8 cellular contexts compared by ENCODE assay signal in the genomic region with DNA sequence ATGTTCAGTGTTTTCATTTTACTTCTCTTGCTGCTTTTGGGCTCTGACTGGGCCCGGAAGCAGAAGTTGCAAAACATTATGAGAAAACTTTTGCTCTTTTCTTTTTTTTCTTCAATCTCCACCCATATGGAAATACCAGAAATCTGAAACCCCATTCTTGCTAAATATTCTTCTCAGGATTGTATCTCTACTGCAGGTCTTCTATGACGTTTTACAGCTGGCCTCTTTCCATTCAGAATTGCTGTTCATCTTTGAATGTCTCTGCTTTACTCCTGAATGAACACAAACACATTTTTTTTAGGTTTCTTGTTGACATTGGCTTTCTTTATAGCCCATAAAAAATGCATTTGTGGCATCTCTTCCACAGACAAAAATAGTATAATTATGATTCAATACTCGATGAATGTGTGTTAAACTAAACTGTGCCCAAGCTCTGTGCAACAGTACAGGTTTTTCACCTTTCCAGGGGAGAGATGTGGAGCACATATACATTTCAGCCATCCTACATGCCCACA. TPM values are rescaled to one million over a fixed set of nuclear protein-coding genes. Genes with fewer than 3 reads are reported as not detected.
A peak's percentile ranks its signal among the peaks of the same experiment; 100 is the strongest.
DNase-seq lines count a peak whose midpoint lies in the region; ATAC-seq and TF ChIP-seq lines count a peak whose summit lies in the region.

No MANE protein-coding gene starts in this region.

- ATAC-seq in GM21423 (IDR thresholded peaks at IDR 0.05; ENCODE audit: unreplicated experiment): peak; percentile 54
- peak; percentile 57 for ATAC-seq in left lung

- peak overlapping the region; percentile 41 for H3K27ac ChIP-seq in CD8-positive, alpha-beta memory T cell (ENCODE audit: low read depth, low read length)
- peak overlapping the region; percentile 58 to 85 for H3K27ac ChIP-seq in left lung

- H3K4me1 ChIP-seq in CD8-positive, alpha-beta memory T cell (ENCODE audit: insufficient read depth, low read length): peaks cover 88% of the 10 kb centered on the region
- H3K4me1 ChIP-seq in left lung: peaks cover 3 to 58% of the 10 kb centered on the region in 2 donors

- peaks cover 4 to 54% (median 12%) of the 10 kb centered on the region in 3 donors for H3K36me3 Mint-ChIP-seq in CD8-positive, alpha-beta memory T cell
- peaks cover 49% of the 10 kb centered on the region for H3K36me3 Mint-ChIP-seq in activated CD4-positive, alpha-beta memory T cell treated with anti-CD3 and anti-CD28 coated beads for 36 hours

- H3K27me3 ChIP-seq in CD8-positive, alpha-beta memory T cell (ENCODE audit: insufficient read depth, low read length, poor library complexity, severe bottlenecking): no peaks in the 10 kb centered on the region
- H3K27me3 ChIP-seq in left lung: no peaks in the 10 kb centered on the region

- H3K27ac Mint-ChIP-seq in CD8-positive, alpha-beta memory T cell: peak overlapping the region; percentile 84 to 98 (median 94)
- H3K27ac Mint-ChIP-seq in activated CD4-positive, alpha-beta memory T cell treated with anti-CD3 and anti-CD28 coated beads for 36 hours: peak overlapping the region; percentile 97

- TF ChIP-seq CTCF in left lung (IDR thresholded peaks at IDR 0.05): no peak

- no peaks in the 10 kb centered on the region for H3K9me3 ChIP-seq in CD8-positive, alpha-beta memory T cell (ENCODE audit: low read length)
- H3K9me3 ChIP-seq in left lung: no peaks in the 10 kb centered on the region

- peak in 4 of 5 donors; percentile 23 to 74 (median 57) for DNase-seq in CD8-positive, alpha-beta memory T cell
- DNase-seq in Jurkat, Clone E6-1 (ENCODE audit: low read depth, low spot score): no peak
- no peak for DNase-seq in activated CD4-positive, alpha-beta memory T cell treated with anti-CD3 and anti-CD28 coated beads for 36 hours
- DNase-seq in left lung (no peak), GDM1 (lab: John Stamatoyannopoulos, UW) (no peak), Ammon's horn (ENCODE audit: low spot score) (no peak), head of caudate nucleus (no peak)

- no peaks in the 10 kb centered on the region for H3K9me3 Mint-ChIP-seq in CD8-positive, alpha-beta memory T cell
- no peaks in the 10 kb centered on the region for H3K9me3 Mint-ChIP-seq in activated CD4-positive, alpha-beta memory T cell treated with anti-CD3 and anti-CD28 coated beads for 36 hours

- no peaks in the 10 kb centered on the region for H3K27me3 Mint-ChIP-seq in CD8-positive, alpha-beta memory T cell
- no peaks in the 10 kb centered on the region for H3K27me3 Mint-ChIP-seq in activated CD4-positive, alpha-beta memory T cell treated with anti-CD3 and anti-CD28 coated beads for 36 hours

- CTCF ChIA-PET in CD8-positive, alpha-beta memory T cell (lab: Charles Lee): interaction anchor here (0.9 to 3.2 kb wide), 6 partner anchors 18 to 135 kb away, joined by 3 to 13 read pairs (median 4); no protein-coding TSS in a partner anchor
- CTCF ChIA-PET in activated CD4-positive, alpha-beta memory T cell treated with anti-CD3 and anti-CD28 coated beads for 36 hours (lab: Charles Lee): interaction anchor here (0.6 to 1.5 kb wide), 5 partner anchors 24 to 299 kb away, joined by 3 to 5 read pairs (median 4); no protein-coding TSS in a partner anchor

- H3K4me3 Mint-ChIP-seq in CD8-positive, alpha-beta memory T cell: peak overlapping the region; percentile 63 to 85 (median 78)
- peak overlapping the region; percentile 74 for H3K4me3 Mint-ChIP-seq in activated CD4-positive, alpha-beta memory T cell treated with anti-CD3 and anti-CD28 coated beads for 36 hours

- H3K4me3 ChIP-seq in CD8-positive, alpha-beta memory T cell (ENCODE audit: low read length): peak overlapping the region; percentile 37
- peak overlapping the region; percentile 20 for H3K4me3 ChIP-seq in Jurkat, Clone E6-1 (ENCODE audit: low read length)
- no peak overlapping the region for H3K4me3 ChIP-seq in left lung

- H3K4me1 Mint-ChIP-seq in CD8-positive, alpha-beta memory T cell: peaks cover 70 to 99% (median 86%) of the 10 kb centered on the region in 3 donors
- H3K4me1 Mint-ChIP-seq in activated CD4-positive, alpha-beta memory T cell treated with anti-CD3 and anti-CD28 coated beads for 36 hours (ENCODE audit: low read depth): peaks cover 65% of the 10 kb centered on the region

- intact Hi-C loops in activated CD4-positive, alpha-beta memory T cell treated with anti-CD3 and anti-CD28 coated beads for 36 hours (cut with micrococcal nuclease): loop anchor here (1.0 to 5.0 kb wide), 5 partner anchors 9 to 515 kb away; no protein-coding TSS in a partner anchor
- intact Hi-C loops in left lung (cut with DNase I) (no loop called here), head of caudate nucleus (cut with DNase I) (no loop called here)

- POLR2A ChIA-PET in CD8-positive, alpha-beta memory T cell (lab: Charles Lee): interaction anchor here (0.7 to 3.8 kb wide), 8 partner anchors 9 to 138 kb away, joined by 3 to 24 read pairs (median 4); no protein-coding TSS in a partner anchor
- POLR2A ChIA-PET in activated CD4-positive, alpha-beta memory T cell treated with anti-CD3 and anti-CD28 coated beads for 36 hours (lab: Charles Lee): interaction anchor here (1.5 to 9.1 kb wide), 9 partner anchors 10 to 138 kb away, joined by 5 to 127 read pairs (median 9); partner anchors contain the start of gene PTPRC

- H3K36me3 ChIP-seq in CD8-positive, alpha-beta memory T cell (ENCODE audit: insufficient read depth, low read length): peaks cover 6% of the 10 kb centered on the region
- no peaks in the 10 kb centered on the region for H3K36me3 ChIP-seq in left lung

RNA-seq across cellular contexts. Expression of gene PTPRC, which starts 18.8 kb away (rescaled TPM):
- total RNA-seq in CD8-positive, alpha-beta memory T cell: 100 to 1,000 TPM; 311 to 319 TPM
- polyA plus RNA-seq in CD8-positive, alpha-beta memory T cell: 1,381 TPM
- 402 TPM for polyA plus RNA-seq in Jurkat, Clone E6-1 (2012; ENCODE audit: insufficient read depth, insufficient read length)
- 100 to 1,000 TPM; 495 to 503 TPM for total RNA-seq in activated CD4-positive, alpha-beta memory T cell treated with anti-CD3 and anti-CD28 coated beads for 36 hours
- 100 to 1,000 TPM in 1 of 2 donors, 10 to 100 TPM in 1; 53.0 to 180 TPM for total RNA-seq in left lung

Comparison
In these comparisons a context has a peak if more than half of its experiments do, and no peak if none do; other contexts are left out.
1. DNase-seq: peak in CD8-positive, alpha-beta memory T cell (4 of 5); none in Jurkat, Clone E6-1 (single experiment), activated CD4-positive, alpha-beta memory T cell treated with anti-CD3 and anti-CD28 coated beads for 36 hours (single experiment), left lung (0 of 2), GDM1 (single experiment), Ammon's horn (single experiment) and head of caudate nucleus (0 of 42).
2. H3K4me3 ChIP-seq: peak in CD8-positive, alpha-beta memory T cell (single experiment) and Jurkat, Clone E6-1 (single experiment); none in left lung (0 of 2).